22 cellular contexts compared by ENCODE assay signal in the genomic region with DNA sequence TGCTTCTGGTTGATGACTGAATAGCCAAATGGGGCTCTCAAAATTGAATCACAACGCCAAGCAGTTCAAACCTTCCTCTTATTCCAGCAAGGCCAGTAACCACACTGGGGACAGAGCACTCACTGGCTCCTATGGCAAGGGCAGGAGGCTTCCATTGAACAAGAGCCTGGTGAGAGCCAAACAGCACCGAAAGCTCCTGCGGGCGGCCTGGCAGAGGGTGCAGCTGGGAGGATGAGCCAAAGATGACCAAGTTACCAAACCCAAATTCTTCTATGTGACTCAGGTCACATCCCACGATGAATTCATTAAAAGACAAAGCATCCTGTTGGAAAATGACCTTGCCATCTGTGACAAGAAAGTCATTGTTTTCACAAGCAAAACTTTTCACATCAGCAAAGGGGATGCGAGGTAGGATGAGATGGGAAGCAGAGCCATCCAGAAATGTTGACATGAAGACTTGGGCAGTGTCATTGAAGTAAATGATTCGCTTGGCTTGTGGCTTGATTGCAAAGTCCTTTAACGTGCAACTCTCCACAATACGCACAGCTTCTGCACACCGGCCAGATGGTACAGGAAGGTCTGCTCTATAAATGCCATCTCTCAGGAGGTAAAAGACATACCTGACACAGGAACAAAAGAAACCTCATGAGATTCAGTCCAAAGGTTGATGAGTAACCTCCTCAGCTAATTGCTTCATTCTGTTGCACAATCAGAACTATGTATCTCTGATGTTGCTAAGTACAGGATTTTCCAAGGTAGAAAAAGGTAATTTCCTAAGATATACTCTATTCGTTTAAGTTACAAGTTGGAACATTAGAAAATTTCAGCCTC. TPM values are rescaled to one million over a fixed set of nuclear protein-coding genes. Genes with fewer than 3 reads are reported as not detected.
DNase-seq lines count a peak whose midpoint lies in the region; ATAC-seq, FAIRE-seq and TF ChIP-seq lines count a peak whose summit lies in the region.
"Had no signal": no experiment of that assay in that cellular context is flagged by ENCODE, and none has a peak within 500 bp of the region (broad histone marks: within the 10 kb centered on the region; RNA-seq: fewer than 3 reads in every experiment).

No MANE protein-coding gene starts in this region.

- peak; percentile 47 for DNase-seq in DMS53 (lab: John Stamatoyannopoulos, UW)
- no peak for DNase-seq in DMS53 treated with DMSO at 0.1 percent for 48 hours (lab: John Stamatoyannopoulos, UW; ENCODE audit: unreplicated experiment)
- DNase-seq in RWPE1 (ENCODE audit: low spot score): peak; percentile 82
- peak; percentile 3 for DNase-seq in fibroblast of villous mesenchyme (ENCODE audit: low read depth)
- peak; percentile 30 to 90 for DNase-seq in trophoblast cell
- DNase-seq in H54 (ENCODE audit: insufficient read length, low spot score): no peak
- DNase-seq: activated CD4-positive, alpha-beta T cell treated with anti-CD3 and anti-CD28 coated beads for 4 hours; activated naive CD4-positive, alpha-beta T cell treated with anti-CD3 and anti-CD28 coated beads, Interleukin-2, amount 10 ng/mL, durations not matched to agents 7 days and 5 days; activated T-cell treated with anti-CD3 and anti-CD28 coated beads for 4 hours; NCI-H187; NCI-H446 treated with DMSO at 0.1 percent for 48 hours; stimulated activated naive CD4-positive, alpha-beta T cell; T1000 had no signal

- no peak for ATAC-seq in HG03139 (IDR thresholded peaks at IDR 0.05; ENCODE audit: unreplicated experiment)
- no peak for ATAC-seq in GM18867 (IDR thresholded peaks at IDR 0.05; ENCODE audit: unreplicated experiment)

- no peak for FAIRE-seq in H54 (lab: Jason Lieb, UNC)
- FAIRE-seq: H1 had no signal

- no peak overlapping the region for H3K23ac ChIP-seq in trophoblast cell (ENCODE audit: low read length)

- H2BK12ac ChIP-seq in trophoblast cell (ENCODE audit: low read length): no peak overlapping the region

- CTCF ChIA-PET in RWPE1 (lab: Yijun Ruan, JAX): no interaction called here

- H3K4me1 ChIP-seq in trophoblast cell (ENCODE audit: control insufficient read depth in 1 of 2, insufficient read depth in 2 of 2, low read length in 2 of 2): no peaks in the 10 kb centered on the region
- H3K4me1 ChIP-seq: SJSA1 had no signal

- H3K36me3 ChIP-seq in trophoblast cell (ENCODE audit: control insufficient read depth in 1 of 2, insufficient read depth in 2 of 2, low read length in 2 of 2): no peaks in the 10 kb centered on the region
- H3K36me3 ChIP-seq: SJSA1 had no signal

- H2AFZ ChIP-seq in trophoblast cell (ENCODE audit: insufficient read depth, low read length, poor library complexity): no peak overlapping the region

- H3K27ac ChIP-seq in RWPE1: peak overlapping the region; percentile 63
- no peak overlapping the region for H3K27ac ChIP-seq in trophoblast cell (ENCODE audit: low read depth, low read length)
- H3K27ac ChIP-seq: 22Rv1, coronary artery, SJSA1 had no signal

- no peak overlapping the region for H2BK120ac ChIP-seq in trophoblast cell (ENCODE audit: insufficient read depth, low read length, poor library complexity)

- H3K4ac ChIP-seq in trophoblast cell (ENCODE audit: low read depth, low read length): no peak overlapping the region

- H3K79me2 ChIP-seq in trophoblast cell (ENCODE audit: control insufficient read depth, insufficient read depth, low read length, poor library complexity): no peaks in the 10 kb centered on the region

- no peak for TF ChIP-seq POLR2A in H54 (IDR thresholded peaks at IDR 0.05; ENCODE audit: low read depth, low read length)

- H4K91ac ChIP-seq in trophoblast cell (ENCODE audit: low read depth, low read length): no peak overlapping the region

- POLR2A ChIA-PET in RWPE1 (lab: Yijun Ruan, JAX; ENCODE audit: low non-redundant PET): no interaction called here

- H2BK5ac ChIP-seq in trophoblast cell (ENCODE audit: low read depth, low read length, poor library complexity): no peak overlapping the region

- H3K27me3 ChIP-seq in trophoblast cell (ENCODE audit: insufficient read depth, low read length): no peaks in the 10 kb centered on the region

- no peaks in the 10 kb centered on the region for H3K9me3 ChIP-seq in trophoblast cell (ENCODE audit: insufficient read depth, low read depth, low read length)
- H3K9me3 ChIP-seq: SJSA1 had no signal

- H3K4me3 ChIP-seq in fibroblast of villous mesenchyme (ENCODE audit: low read depth, low read length) (no peak overlapping the region), trophoblast cell (ENCODE audit: low read depth, low read length) (no peak overlapping the region)
- H3K4me3 ChIP-seq: coronary artery, SJSA1 had no signal

- H4K8ac ChIP-seq in trophoblast cell (ENCODE audit: low read depth, low read length): no peak overlapping the region

- H3K14ac ChIP-seq in trophoblast cell (ENCODE audit: low read length): no peak overlapping the region

- TF ChIP-seq CTCF in RWPE1 (conservative IDR thresholded peaks at IDR 0.05; ENCODE audit: low read depth): no peak
- TF ChIP-seq CTCF in fibroblast of villous mesenchyme (IDR thresholded peaks at IDR 0.05; ENCODE audit: insufficient read depth, low read depth, low read length): no peak

- no peak overlapping the region for H4K12ac ChIP-seq in trophoblast cell (ENCODE audit: low read depth, low read length)

- WGBS in trophoblast cell (ENCODE audit: extremely low coverage, insufficient coverage, insufficient read length): no CpG with 5 or more reads among the region's 11 CpGs

- no peak overlapping the region for H2AK5ac ChIP-seq in trophoblast cell (ENCODE audit: low read length)

- no peak overlapping the region for H3K9ac ChIP-seq in trophoblast cell (ENCODE audit: low read length)

- H3K4me2 ChIP-seq in trophoblast cell (ENCODE audit: low read length): no peak overlapping the region

- no peak overlapping the region for H3K18ac ChIP-seq in trophoblast cell (ENCODE audit: low read length)

- no peaks in the 10 kb centered on the region for H3K79me1 ChIP-seq in trophoblast cell (ENCODE audit: low read length)

RNA-seq across cellular contexts. Expression of a gene that starts 36.3 kb away (rescaled TPM):
- 0.32 and 0.43 TPM in 2 replicates for total RNA-seq in fibroblast of villous mesenchyme
- polyA plus RNA-seq in trophoblast cell (2013): 0.01 TPM in 2 replicates
- total RNA-seq: H1, mesenteric fat pad, pulmonary artery endothelial cell, SJSA1 had no signal
- polyA plus RNA-seq: H1, neural cell had no signal

Comparison
In these comparisons a context has a peak if more than half of its experiments do, and no peak if none do; other contexts are left out.
1. DNase-seq: peak in DMS53 (single experiment), RWPE1 (single experiment), fibroblast of villous mesenchyme (single experiment) and trophoblast cell (2 of 2); none in DMS53 treated with DMSO at 0.1 percent for 48 hours (single experiment) and H54 (single experiment).